ENCODE assay signal across 12 cellular contexts in genomic region chr7:5979680-5980314, GRCh38. TPM values are rescaled to one million over a fixed set of nuclear protein-coding genes. Genes with fewer than 3 reads are reported as not detected.
DNase-seq lines count a peak whose midpoint lies in the region; ATAC-seq, FAIRE-seq and TF ChIP-seq lines count a peak whose summit lies in the region.
"Not testable (repeated sequence)": the region's sequence is repeated elsewhere in the genome, so short reads cannot be mapped to it uniquely, and the experiment has no call there.
"Had no signal": no experiment of that assay in that cellular context is flagged by ENCODE, and none has a peak within 500 bp of the region (broad histone marks: within the 10 kb centered on the region; RNA-seq: fewer than 3 reads in every experiment).

No MANE protein-coding gene starts in this region.

- not testable (repeated sequence) for ATAC-seq in K562
- ATAC-seq in left lung = peak; percentile 48
- peak; percentile 70 for ATAC-seq in mucosa of descending colon

- not testable (repeated sequence) for TF ChIP-seq POLR2A in K562 (conservative IDR thresholded peaks at IDR 0.05)

- H3K9me1 ChIP-seq in K562 (ENCODE audit: control insufficient read depth, insufficient read depth, low read length) = not testable (repeated sequence)

- POLR2A ChIA-PET in OCI-LY7 (lab: Charles Lee); K562 (lab: Yijun Ruan, JAX): not testable (repeated sequence)

- WGBS in K562 (ENCODE audit: insufficient coverage, low coverage, missing lambda C conversion rate) = 88% methylated on average over 1 of the region's 12 CpGs

- TF ChIP-seq CTCF in D721Med (IDR thresholded peaks at IDR 0.05; ENCODE audit: insufficient read depth, missing control alignments); OCI-LY7 (conservative IDR thresholded peaks at IDR 0.05; ENCODE audit: low read length); K562 (IDR thresholded peaks at IDR 0.05 in 2 of 3, conservative IDR thresholded peaks at IDR 0.05 in 1 of 3; ENCODE audit: insufficient read depth in 2 of 3, low read depth in 1 of 3, low read length in 3 of 3); left lung (IDR thresholded peaks at IDR 0.05); mucosa of descending colon (IDR thresholded peaks at IDR 0.05): not testable (repeated sequence)

- CTCF ChIA-PET in OCI-LY7 (lab: Charles Lee; ENCODE audit: unreplicated experiment) = not testable (repeated sequence)
- CTCF ChIA-PET in K562 (lab: Yijun Ruan, JAX; ENCODE audit: low intra/inter-chr PET ratio) = interaction anchor here (0.6 kb wide), 1 partner anchor 1277 kb away, joined by 4 read pairs; no protein-coding TSS in a partner anchor

- in situ Hi-C loops in K562 (cut with MboI) = loop anchor here (5.0 to 25.0 kb wide), 2 partner anchors 117 to 763 kb away; no protein-coding TSS in a partner anchor

- not testable (repeated sequence) for H3K4me1 ChIP-seq in OCI-LY7 (ENCODE audit: insufficient read depth, low read length, poor library complexity, severe bottlenecking); K562 (replicated peaks in 1 of 2; ENCODE audit: control insufficient read depth in 2 of 2, insufficient read depth in 2 of 2, low read length in 2 of 2); left lung; mucosa of descending colon (ENCODE audit: low read depth)

- not testable (repeated sequence) for H2AFZ ChIP-seq in OCI-LY7 (ENCODE audit: low read length); K562 (ENCODE audit: low read depth, low read length)

- H3K27ac ChIP-seq in OCI-LY7 (ENCODE audit: low read depth, low read length, poor library complexity, severe bottlenecking); K562 (ENCODE audit: extremely low read depth, low read depth, low read length); left lung: not testable (repeated sequence)

- H3K9me3 ChIP-seq in OCI-LY7 (ENCODE audit: low read length); K562 (replicated peaks; ENCODE audit: control insufficient read depth, insufficient read depth, low read depth, low read length); left lung; mucosa of descending colon: not testable (repeated sequence)

- H3K9me2 ChIP-seq in OCI-LY7 (ENCODE audit: insufficient read depth, low read length) = not testable (repeated sequence)

- intact Hi-C loops in OCI-LY7 (cut with micrococcal nuclease; ENCODE audit: unreplicated experiment); K562 (cut with micrococcal nuclease); left lung (cut with DNase I); mucosa of descending colon (cut with DNase I, micrococcal nuclease): not testable (repeated sequence)

- H3K9ac ChIP-seq in K562 (ENCODE audit: insufficient read depth in 1 of 2, low read depth in 2 of 2, low read length in 2 of 2) = not testable (repeated sequence)

- TF ChIP-seq RAD21 in K562 (CRISPR knock-in tag; conservative IDR thresholded peaks at IDR 0.05 in 1 of 2, IDR thresholded peaks at IDR 0.05 in 1 of 2) = not testable (repeated sequence)

- BruUV-seq in OCI-LY7 (replicated peaks; lab: Mats Ljungman, UMichigan) = TSS peak; percentile 55
- BruUV-seq in K562 (replicated peaks; lab: Mats Ljungman, UMichigan) = TSS peak; percentile 41

- H3K4me2 ChIP-seq in OCI-LY7 (ENCODE audit: low read length); K562 (ENCODE audit: insufficient read depth, low read length): not testable (repeated sequence)

- H3K27me3 ChIP-seq in K562 (ENCODE audit: control insufficient read depth in 2 of 2, insufficient read depth in 2 of 2, low read length in 2 of 2); left lung: not testable (repeated sequence)

- FAIRE-seq in D721Med (lab: Jason Lieb, UNC) = peak; percentile 86
- not testable (repeated sequence) for FAIRE-seq in K562 (lab: Jason Lieb, UNC)
- FAIRE-seq in islet of Langerhans (lab: Jason Lieb, UNC) = peak; percentile 33
- FAIRE-seq in urothelium cell line (lab: Jason Lieb, UNC) = peak; percentile 97

- not testable (repeated sequence) for TF ChIP-seq EP300 in K562 (IDR thresholded peaks at IDR 0.05; ENCODE audit: low read length)

- not testable (repeated sequence) for H3K4me3 ChIP-seq in OCI-LY7 (ENCODE audit: low read depth, low read length, poor library complexity, severe bottlenecking); K562; left lung; mucosa of descending colon

- H3K79me2 ChIP-seq in OCI-LY7 (ENCODE audit: insufficient read depth, low read depth, low read length); K562 (ENCODE audit: control insufficient read depth, insufficient read depth, low read length): not testable (repeated sequence)

- not testable (repeated sequence) for DNase-seq in D721Med (ENCODE audit: insufficient read length, low spot score); OCI-LY7 (ENCODE audit: low spot score); K562 (ENCODE audit: extremely low read depth in 1 of 4, low spot score in 3 of 4); left lung; mucosa of descending colon; urothelium cell line (ENCODE audit: low spot score)

- H3K36me3 ChIP-seq in OCI-LY7 (ENCODE audit: insufficient read depth, low read length) (peaks cover 22% of the 10 kb centered on the region), left lung (peaks cover 0 to 27% of the 10 kb centered on the region in 2 donors)
- H3K36me3 ChIP-seq in K562 (ENCODE audit: control insufficient read depth, insufficient read depth, low read length); mucosa of descending colon (ENCODE audit: low read depth): not testable (repeated sequence)

- not testable (repeated sequence) for H4K20me1 ChIP-seq in OCI-LY7 (ENCODE audit: insufficient read depth, low read length); K562 (replicated peaks; ENCODE audit: control insufficient read depth, insufficient read depth, low read length)

RNA-seq across cellular contexts. Expression of gene RSPH10B, which starts 9.3 kb away (rescaled TPM):
- 0.09 and 0.51 TPM in 2 replicates for total RNA-seq in OCI-LY7 (2014; rRNA removed; shearing (Covaris generic))
- total RNA-seq in OCI-LY7 (2022) = 0.29 and 0.94 TPM in 2 replicates
- 0.63 and 1.3 TPM in 2 replicates for total RNA-seq in K562 (2011; cell fraction: chromatin; rRNA removed; ENCODE audit: low replicate concordance)
- not detected in 2 replicates for total RNA-seq in K562 (2011; cell fraction: nucleolus; rRNA removed)
- 0.15 TPM in 1 of 2 replicates, not detected in the other for total RNA-seq in K562 (2011; cell fraction: nucleoplasm; rRNA removed)
- total RNA-seq in K562 (2014; rRNA removed) = 0.12 TPM in 1 of 2 replicates, not detected in the other
- not detected in 2 replicates for total RNA-seq in K562 (2014; rRNA removed; fragmentation: Illumina TruSeq; extraction: Trizol)
- total RNA-seq in K562 (2015; rRNA removed; fragmentation: Illumina TruSeq; extraction: Trizol) = 0.38 TPM in 1 of 2 replicates, not detected in the other
- total RNA-seq in K562 (2021) = not detected in 2 replicates
- polyA plus RNA-seq in K562 (2011; rRNA removed) = 0.03 TPM in 1 of 2 replicates, not detected in the other
- polyA plus RNA-seq in K562 (2011; cell fraction: cytosol; rRNA removed) = 0.41 TPM in 1 of 2 replicates, not detected in the other
- not detected in 2 replicates for polyA plus RNA-seq in K562 (2011; cell fraction: nucleus; rRNA removed)
- 0.03 and 0.07 TPM in 2 replicates for polyA plus RNA-seq in K562 (2012)
- 0.07 and 0.09 TPM in 2 replicates for polyA plus RNA-seq in K562 (2014; fragmentation: Illumina TruSeq; extraction: Trizol)
- polyA plus RNA-seq in K562 (2014; fragmentation: Nextera tagmentation; extraction: Ambion mirVana) = under 1 TPM in 1 of 2 experiments, not detected in 1; 0.01 TPM
- polyA plus RNA-seq in K562 (2014; rRNA removed) = not detected in 2 replicates
- not detected in 2 replicates for polyA minus RNA-seq in K562 (2011; rRNA and poly(A)+ RNA removed)
- polyA minus RNA-seq in K562 (2011; cell fraction: cytosol; rRNA and poly(A)+ RNA removed) = not detected in 2 replicates
- polyA minus RNA-seq in K562 (2011; cell fraction: nucleus; rRNA and poly(A)+ RNA removed) = 0.33 TPM in 1 of 2 replicates, not detected in the other
- 1 to 10 TPM in 1 of 2 donors, under 1 TPM in 1; 0.09 to 1.5 TPM for total RNA-seq in left lung
- total RNA-seq in mucosa of descending colon = not detected
- total RNA-seq: A172; CD4-positive, CD25-positive, alpha-beta regulatory T cell; G401 had no signal
- polyA plus RNA-seq: CD4-positive, CD25-positive, alpha-beta regulatory T cell had no signal

RNA-seq across cellular contexts. Expression of gene PMS2, which starts 29.1 kb away (rescaled TPM):
- total RNA-seq in OCI-LY7 (2014; rRNA removed; shearing (Covaris generic)) = 22.9 and 28.9 TPM in 2 replicates
- total RNA-seq in OCI-LY7 (2022) = 37.1 TPM in 2 replicates
- 31.4 and 52.9 TPM in 2 replicates for total RNA-seq in K562 (2011; cell fraction: chromatin; rRNA removed; ENCODE audit: low replicate concordance)
- total RNA-seq in K562 (2011; cell fraction: nucleolus; rRNA removed) = 18.7 and 19.1 TPM in 2 replicates
- 23.8 and 24.4 TPM in 2 replicates for total RNA-seq in K562 (2011; cell fraction: nucleoplasm; rRNA removed)
- total RNA-seq in K562 (2014; rRNA removed) = 13.4 and 17.8 TPM in 2 replicates
- 21.9 and 23.2 TPM in 2 replicates for total RNA-seq in K562 (2014; rRNA removed; fragmentation: Illumina TruSeq; extraction: Trizol)
- total RNA-seq in K562 (2015; rRNA removed; fragmentation: Illumina TruSeq; extraction: Trizol) = 24.9 and 27.6 TPM in 2 replicates
- total RNA-seq in K562 (2021) = 17.4 and 17.9 TPM in 2 replicates
- polyA plus RNA-seq in K562 (2011; rRNA removed) = 16.2 and 16.5 TPM in 2 replicates
- polyA plus RNA-seq in K562 (2011; cell fraction: cytosol; rRNA removed) = 6.4 and 10.0 TPM in 2 replicates
- polyA plus RNA-seq in K562 (2011; cell fraction: nucleus; rRNA removed) = 11.3 and 12.9 TPM in 2 replicates
- 11.6 and 13.7 TPM in 2 replicates for polyA plus RNA-seq in K562 (2012)
- polyA plus RNA-seq in K562 (2014; fragmentation: Illumina TruSeq; extraction: Trizol) = 16.3 and 20.0 TPM in 2 replicates
- polyA plus RNA-seq in K562 (2014; fragmentation: Nextera tagmentation; extraction: Ambion mirVana) = 1 to 10 TPM; 4.9 to 6.5 TPM
- 12.2 and 12.6 TPM in 2 replicates for polyA plus RNA-seq in K562 (2014; rRNA removed)
- 27.2 and 27.6 TPM in 2 replicates for polyA minus RNA-seq in K562 (2011; rRNA and poly(A)+ RNA removed)
- polyA minus RNA-seq in K562 (2011; cell fraction: cytosol; rRNA and poly(A)+ RNA removed) = 11.7 and 12.6 TPM in 2 replicates
- polyA minus RNA-seq in K562 (2011; cell fraction: nucleus; rRNA and poly(A)+ RNA removed) = 7.4 and 15.4 TPM in 2 replicates
- 10 to 100 TPM; 11.8 to 12.3 TPM for total RNA-seq in left lung
- total RNA-seq in mucosa of descending colon = 10 to 100 TPM in 2 of 3 donors, 1 to 10 TPM in 1; 9.8 to 12.4 (median 12.1) TPM

RNA-seq across cellular contexts. Expression of gene AIMP2, which starts 29.3 kb away (rescaled TPM):
- total RNA-seq in OCI-LY7 (2014; rRNA removed; shearing (Covaris generic)) = 56.9 and 59.5 TPM in 2 replicates
- total RNA-seq in OCI-LY7 (2022) (63.5 and 70.4 TPM in 2 replicates), K562 (2014; rRNA removed) (83.5 and 84.9 TPM in 2 replicates), K562 (2014; rRNA removed; fragmentation: Illumina TruSeq; extraction: Trizol) (47.2 and 51.8 TPM in 2 replicates), K562 (2015; rRNA removed; fragmentation: Illumina TruSeq; extraction: Trizol) (66.4 and 67.0 TPM in 2 replicates), K562 (2021) (62.5 and 65.8 TPM in 2 replicates), left lung (10 to 100 TPM; 24.9 to 35.5 TPM), mucosa of descending colon (10 to 100 TPM; 29.4 to 47.3 (median 36.7) TPM)
- 17.5 and 24.0 TPM in 2 replicates for total RNA-seq in K562 (2011; cell fraction: chromatin; rRNA removed; ENCODE audit: low replicate concordance)
- total RNA-seq in K562 (2011; cell fraction: nucleolus; rRNA removed) = 26.6 and 32.2 TPM in 2 replicates
- total RNA-seq in K562 (2011; cell fraction: nucleoplasm; rRNA removed) = 28.0 and 29.7 TPM in 2 replicates
- polyA plus RNA-seq in K562 (2011; rRNA removed) (57.8 and 69.3 TPM in 2 replicates), K562 (2014; fragmentation: Illumina TruSeq; extraction: Trizol) (57.6 and 70.8 TPM in 2 replicates), K562 (2014; fragmentation: Nextera tagmentation; extraction: Ambion mirVana) (10 to 100 TPM; 47.5 to 63.5 TPM), K562 (2014; rRNA removed) (65.7 and 73.7 TPM in 2 replicates)
- 79.2 and 95.7 TPM in 2 replicates for polyA plus RNA-seq in K562 (2011; cell fraction: cytosol; rRNA removed)
- polyA plus RNA-seq in K562 (2011; cell fraction: nucleus; rRNA removed) = 23.6 and 26.8 TPM in 2 replicates
- polyA plus RNA-seq in K562 (2012) = 44.7 and 52.9 TPM in 2 replicates
- polyA minus RNA-seq in K562 (2011; rRNA and poly(A)+ RNA removed) = 48.0 and 62.2 TPM in 2 replicates
- 42.0 and 45.0 TPM in 2 replicates for polyA minus RNA-seq in K562 (2011; cell fraction: cytosol; rRNA and poly(A)+ RNA removed)
- polyA minus RNA-seq in K562 (2011; cell fraction: nucleus; rRNA and poly(A)+ RNA removed) = 17.5 and 27.1 TPM in 2 replicates

RNA-seq across cellular contexts. Expression of gene ANKRD61, which starts 51.4 kb away (rescaled TPM):
- 0.31 and 0.32 TPM in 2 replicates for total RNA-seq in OCI-LY7 (2014; rRNA removed; shearing (Covaris generic))
- total RNA-seq in OCI-LY7 (2022) (0.27 and 0.68 TPM in 2 replicates), K562 (2014; rRNA removed) (not detected in 2 replicates), K562 (2014; rRNA removed; fragmentation: Illumina TruSeq; extraction: Trizol) (not detected in 2 replicates), K562 (2015; rRNA removed; fragmentation: Illumina TruSeq; extraction: Trizol) (not detected in 2 replicates), K562 (2021) (not detected in 2 replicates), left lung (under 1 TPM; 0.26 to 0.29 TPM), mucosa of descending colon (not detected)
- not detected in 2 replicates for total RNA-seq in K562 (2011; cell fraction: chromatin; rRNA removed; ENCODE audit: low replicate concordance)
- total RNA-seq in K562 (2011; cell fraction: nucleolus; rRNA removed) = not detected in 2 replicates
- not detected in 2 replicates for total RNA-seq in K562 (2011; cell fraction: nucleoplasm; rRNA removed)
- polyA plus RNA-seq in K562 (2011; rRNA removed) (0.10 TPM in 1 of 2 replicates, not detected in the other), K562 (2014; fragmentation: Illumina TruSeq; extraction: Trizol) (0.09 and 0.12 TPM in 2 replicates), K562 (2014; fragmentation: Nextera tagmentation; extraction: Ambion mirVana) (under 1 TPM; 0.08 to 0.11 TPM), K562 (2014; rRNA removed) (not detected in 2 replicates)
- 0.04 TPM in 2 replicates for polyA plus RNA-seq in K562 (2011; cell fraction: cytosol; rRNA removed)
- polyA plus RNA-seq in K562 (2011; cell fraction: nucleus; rRNA removed) = 0.17 TPM in 1 of 2 replicates, not detected in the other
- polyA plus RNA-seq in K562 (2012) = 0.59 and 1.0 TPM in 2 replicates
- polyA minus RNA-seq in K562 (2011; rRNA and poly(A)+ RNA removed) = not detected in 2 replicates
- not detected in 2 replicates for polyA minus RNA-seq in K562 (2011; cell fraction: cytosol; rRNA and poly(A)+ RNA removed)
- not detected in 2 replicates for polyA minus RNA-seq in K562 (2011; cell fraction: nucleus; rRNA and poly(A)+ RNA removed)
- total RNA-seq: A172; B cell; CD4-positive, CD25-positive, alpha-beta regulatory T cell; CD8-positive, alpha-beta T cell had no signal
